25 cellular contexts compared by ENCODE assay signal in genomic region chr20:62745959-62746288, GRCh38. TPM values are rescaled to one million over a fixed set of nuclear protein-coding genes. Genes with fewer than 3 reads are reported as not detected.
DNase-seq lines count a peak whose midpoint lies in the region; ATAC-seq and TF ChIP-seq lines count a peak whose summit lies in the region.
"Had no signal": no experiment of that assay in that cellular context is flagged by ENCODE, and none has a peak within 500 bp of the region (broad histone marks: within the 10 kb centered on the region; RNA-seq: fewer than 3 reads in every experiment).

No MANE protein-coding gene starts in this region.

- no peak for TF ChIP-seq CTCF in CD14-positive monocyte (IDR thresholded peaks at IDR 0.05)
- no peak for TF ChIP-seq CTCF in HCT116 (IDR thresholded peaks at IDR 0.05 in 2 of 3, conservative IDR thresholded peaks at IDR 0.05 in 1 of 3; ENCODE audit: borderline replicate concordance in 1 of 3, insufficient read depth in 1 of 3, low read depth in 2 of 3, low read length in 2 of 3)
- TF ChIP-seq CTCF in sigmoid colon (IDR thresholded peaks at IDR 0.05) = no peak

- no peak overlapping the region for H3K9ac ChIP-seq in HCT116 (ENCODE audit: low read length)
- H3K9ac ChIP-seq: BLaER1 treated with 17β-estradiol and CSF1 and Interleukin-3, amounts not matched to agents 10 nM and 100 nM had no signal

- TF ChIP-seq EP300 in sigmoid colon (IDR thresholded peaks at IDR 0.05) = no peak

- CTCF ChIA-PET in HCT116 (lab: Charles Lee) = no interaction called here

- peaks cover 7 to 56% of the 10 kb centered on the region in 2 experiments; a peak in 2 of 4 replicates for H3K36me3 ChIP-seq in HCT116 (ENCODE audit: control insufficient read depth in 1 of 2, insufficient read depth in 2 of 2, low read length in 2 of 2)
- no peaks in the 10 kb centered on the region for H3K36me3 ChIP-seq in sigmoid colon
- H3K36me3 ChIP-seq: BLaER1 treated with 17β-estradiol and CSF1 and Interleukin-3, amounts not matched to agents 10 nM and 100 nM; MG63 had no signal

- BruUV-seq in HCT116 (replicated peaks; lab: Mats Ljungman, UMichigan) = no TSS peak

- H3K27me3 ChIP-seq in HCT116 (ENCODE audit: insufficient read depth, low read length) (no peaks in the 10 kb centered on the region), sigmoid colon (no peaks in the 10 kb centered on the region)
- H3K27me3 ChIP-seq: BLaER1 treated with 17β-estradiol and CSF1 and Interleukin-3, amounts not matched to agents 10 nM and 100 nM; MG63 had no signal

- no peak overlapping the region for H3K27ac Mint-ChIP-seq in CD14-positive monocyte
- H3K27ac Mint-ChIP-seq: CD8-positive, alpha-beta T cell had no signal

- no peaks in the 10 kb centered on the region for H3K9me3 ChIP-seq in HCT116 (ENCODE audit: control insufficient read depth in 1 of 2, insufficient read depth in 1 of 2, low read depth in 1 of 2, low read length in 2 of 2)
- H3K9me3 ChIP-seq in sigmoid colon = no peaks in the 10 kb centered on the region
- H3K9me3 ChIP-seq: A549, MG63 had no signal

- peaks cover 0 to 3% (median 1%) of the 10 kb centered on the region in 3 donors for H3K27me3 Mint-ChIP-seq in CD14-positive monocyte (ENCODE audit: low read depth in 3 of 3)

- H3K4me3 Mint-ChIP-seq in CD14-positive monocyte = no peak overlapping the region
- H3K4me3 Mint-ChIP-seq: CD8-positive, alpha-beta T cell had no signal

- no peak overlapping the region for H3K4me3 ChIP-seq in HCT116 (replicated peaks in 1 of 2; ENCODE audit: low read depth in 1 of 2, low read length in 2 of 2)
- H3K4me3 ChIP-seq in sigmoid colon = no peak overlapping the region
- H3K4me3 ChIP-seq: A549; BLaER1 treated with 17β-estradiol and CSF1 and Interleukin-3, amounts not matched to agents 10 nM and 100 nM; MG63; PC-9 had no signal

- no peak overlapping the region for H3K4me2 ChIP-seq in HCT116 (ENCODE audit: low read length)
- H3K4me2 ChIP-seq: A549; BLaER1 treated with 17β-estradiol and CSF1 and Interleukin-3, amounts not matched to agents 10 nM and 100 nM; PC-9 had no signal

- no peak for ATAC-seq in HCT116
- no peak for ATAC-seq in left ventricle myocardium superior
- ATAC-seq in GM21576 (IDR thresholded peaks at IDR 0.05; ENCODE audit: unreplicated experiment) = no peak
- ATAC-seq: A549; CD8-positive, alpha-beta T cell had no signal

- peaks cover 5 to 8% of the 10 kb centered on the region in 2 donors for H3K36me3 Mint-ChIP-seq in CD14-positive monocyte
- H3K36me3 Mint-ChIP-seq: CD8-positive, alpha-beta T cell had no signal

- 88% methylated on average over 9 of the region's 9 CpGs for WGBS in sigmoid colon, 2 donors

- H3K9me2 ChIP-seq in HCT116 (ENCODE audit: insufficient read depth) = no peaks in the 10 kb centered on the region

- H4K20me1 ChIP-seq in HCT116 (ENCODE audit: insufficient read depth) = no peaks in the 10 kb centered on the region

- peak overlapping the region; percentile 52; the same call in 1 of the 2 replicates for H3K27ac ChIP-seq in HCT116 (ENCODE audit: low read depth, low read length)
- H3K27ac ChIP-seq in sigmoid colon = peak overlapping the region in 1 of 4 donors; percentile 16
- H3K27ac ChIP-seq: A549; BLaER1 treated with 17β-estradiol and CSF1 and Interleukin-3, amounts not matched to agents 10 nM and 100 nM; PC-9 had no signal

- H3K4me1 ChIP-seq in HCT116 (ENCODE audit: control insufficient read depth in 1 of 2, insufficient read depth in 2 of 2, low read length in 2 of 2) (peaks cover 17 to 57% of the 10 kb centered on the region in 2 experiments), sigmoid colon (peaks cover 0 to 51% (median 22%) of the 10 kb centered on the region in 4 donors)

- H3K4me1 Mint-ChIP-seq in CD14-positive monocyte = peaks cover 21% of the 10 kb centered on the region

- peaks cover 5 to 17% (median 9%) of the 10 kb centered on the region in 7 donors for H3K9me3 Mint-ChIP-seq in CD14-positive monocyte
- H3K9me3 Mint-ChIP-seq: CD8-positive, alpha-beta T cell had no signal

- RAD21 ChIA-PET in HCT116 (lab: Charles Lee; ENCODE audit: low non-redundant PET in 1 of 2, low total read pairs in 2 of 2, uncharacterized antibody in 2 of 2, unreplicated experiment in 2 of 2) = no interaction called here

- POLR2A ChIA-PET in HCT116 (lab: Charles Lee) = interaction anchor here (0.6 kb wide), 1 partner anchor 39 kb away, joined by 4 read pairs; no protein-coding TSS in a partner anchor

- peaks cover 94% of the 10 kb centered on the region for H3K79me2 ChIP-seq in HCT116 (ENCODE audit: insufficient read depth, low read length)

- H2AFZ ChIP-seq in HCT116 (ENCODE audit: low read depth, low read length, poor library complexity, severe bottlenecking) = no peak overlapping the region
- H2AFZ ChIP-seq: PC-9 had no signal

- TF ChIP-seq RAD21 in HCT116 (IDR thresholded peaks at IDR 0.05; ENCODE audit: low read depth) = no peak

- TF ChIP-seq POLR2A in HCT116 (IDR thresholded peaks at IDR 0.05; ENCODE audit: borderline replicate concordance, extremely low read depth, insufficient read depth, insufficient read length) (no peak), sigmoid colon (IDR thresholded peaks at IDR 0.05) (no peak)

- DNase-seq in CD14-positive monocyte (ENCODE audit: low spot score) (peak; percentile 27), HCT116 (ENCODE audit: low read depth, low spot score) (no peak), left ventricle myocardium superior (peak; percentile 19), sigmoid colon (peak; percentile 64), DMS53 (lab: John Stamatoyannopoulos, UW) (no peak)
- DNase-seq in activated CD4-positive, alpha-beta T cell treated with anti-CD3 and anti-CD28 coated beads, Interleukin-2, amount 50 U/mL, for 4 hours = no peak
- DNase-seq: AML-193, DMS 273 treated with DMSO at 0.1 percent for 48 hours, DMS79 treated with DMSO at 0.1 percent for 48 hours, GF-D8, H7, KBM-7, MG63, NCI-H1048, NCI-H1417, NCI-H1694, NCI-H2029 treated with DMSO at 0.1 percent for 48 hours, NCI-H2227 treated with DMSO at 0.1 percent for 48 hours, NCI-H526 treated with DMSO at 0.1 percent for 48 hours, PC-9, SHP77 had no signal

- intact Hi-C loops in CD14-positive monocyte (cut with micrococcal nuclease) = loop anchor here in 1 of 2 donors (5.0 kb wide), 1 partner anchor 34 kb away; no protein-coding TSS in a partner anchor
- intact Hi-C loops in HCT116 (cut with micrococcal nuclease) = no loop called here
- intact Hi-C loops in left ventricle myocardium superior (cut with micrococcal nuclease) = no loop called here
- intact Hi-C loops in sigmoid colon (cut with DNase I) = no loop called here

TF ChIP-seq in HCT116, 20 proteins besides CTCF, POLR2A, EP300 and RAD21:
- TF ChIP-seq SRF (IDR thresholded peaks at IDR 0.05; ENCODE audit: low read depth) (no peak), EGR1 (IDR thresholded peaks at IDR 0.05; ENCODE audit: low read depth) (no peak), MAX (IDR thresholded peaks at IDR 0.05) (no peak), POLR2AphosphoS5 (IDR thresholded peaks at IDR 0.05; ENCODE audit: low read depth, low read length) (peak; percentile 50; the same call in 1 of the 2 replicates), REST (IDR thresholded peaks at IDR 0.05; ENCODE audit: low read depth) (no peak)
TF ChIP-seq in HCT116: peak in this region for 1.

RNA-seq across cellular contexts. Expression of gene NTSR1, which starts 37.3 kb away (rescaled TPM):
- under 1 TPM; 0.35 to 0.40 TPM for polyA plus RNA-seq in CD14-positive monocyte
- 187 TPM for total RNA-seq in HCT116 (2021; ENCODE audit: unreplicated experiment)
- 139 and 172 TPM in 2 replicates for polyA plus RNA-seq in HCT116 (2012)
- not detected for total RNA-seq in left ventricle myocardium superior
- 10 to 100 TPM in 3 of 4 donors, 1 to 10 TPM in 1; 5.4 to 54.0 (median 27.6) TPM for total RNA-seq in sigmoid colon
- 1 to 10 TPM in 1 of 3 donors, under 1 TPM in 1, not detected in 1; 0.60 to 1.4 TPM for polyA plus RNA-seq in sigmoid colon
- total RNA-seq: CD8-positive, alpha-beta T cell had no signal

RNA-seq across cellular contexts. Expression of gene MRGBP, which starts 50.3 kb away (rescaled TPM):
- polyA plus RNA-seq in CD14-positive monocyte = 10 to 100 TPM; 10.2 to 10.5 TPM
- 33.8 TPM for total RNA-seq in HCT116 (2021; ENCODE audit: unreplicated experiment)
- polyA plus RNA-seq in HCT116 (2012) = 28.7 and 30.0 TPM in 2 replicates
- 11.1 TPM for total RNA-seq in left ventricle myocardium superior
- 10 to 100 TPM in 3 of 4 donors, 1 to 10 TPM in 1; 7.1 to 16.0 (median 12.4) TPM for total RNA-seq in sigmoid colon
- polyA plus RNA-seq in sigmoid colon = 10 to 100 TPM in 2 of 3 donors, 1 to 10 TPM in 1; 8.1 to 11.2 (median 10.2) TPM

RNA-seq across cellular contexts. Expression of gene OGFR, which starts 58.7 kb away (rescaled TPM):
- polyA plus RNA-seq in CD14-positive monocyte (10 to 100 TPM; 47.8 to 79.3 TPM), sigmoid colon (10 to 100 TPM; 22.2 to 64.8 (median 43.7) TPM)
- total RNA-seq in HCT116 (2021; ENCODE audit: unreplicated experiment) (73.6 TPM), left ventricle myocardium superior (21.0 TPM), sigmoid colon (10 to 100 TPM; 44.7 to 61.5 (median 48.6) TPM)
- polyA plus RNA-seq in HCT116 (2012) = 59.4 and 59.5 TPM in 2 replicates

Comparison
In these comparisons a context has a peak if more than half of its experiments do, and no peak if none do; other contexts are left out.
1. DNase-seq: peak in CD14-positive monocyte (single experiment), left ventricle myocardium superior (single experiment) and sigmoid colon (single experiment); none in HCT116 (single experiment), activated CD4-positive, alpha-beta T cell treated with anti-CD3 and anti-CD28 coated beads, Interleukin-2, amount 50 U/mL, for 4 hours (0 of 2) and DMS53 (single experiment).